1 cellular context compared by ENCODE assay signal in genomic region chr1:204400893-204401510, GRCh38.
A peak's percentile ranks its signal among the peaks of the same experiment; 100 is the strongest.
TF ChIP-seq lines count a peak whose summit lies in the region.

No MANE protein-coding gene starts in this region.

TF ChIP-seq in K562, 482 proteins besides CTCF, POLR2A, EP300 and RAD21 (continues in another document):
- 0 out of 2 replicates have a peak, but pooled peaks have one; percentile 12 for TF ChIP-seq CREM (IDR thresholded peaks at IDR 0.05; ENCODE audit: low read depth)
- TF ChIP-seq ATF4 (CRISPR knock-in tag; IDR thresholded peaks at IDR 0.05) = peak; percentile 92
- no peak for TF ChIP-seq TEAD2 (tag; IDR thresholded peaks at IDR 0.05)
- peak; percentile 86 for TF ChIP-seq TCF3 (CRISPR knock-in tag; IDR thresholded peaks at IDR 0.05)
- TF ChIP-seq HEY1 (CRISPR knock-in tag; IDR thresholded peaks at IDR 0.05; ENCODE audit: borderline replicate concordance) = 0 out of 2 replicates have a peak, but pooled peaks have one; percentile 28
- TF ChIP-seq U2AF2 (optimal IDR thresholded peaks at IDR 0.05; ENCODE audit: low read depth, low read length) = no peak
- no peak for TF ChIP-seq EGR1 (conservative IDR thresholded peaks at IDR 0.05)
- 0 out of 2 replicates have a peak, but pooled peaks have one; percentile 28 for TF ChIP-seq ZNF589 (CRISPR knock-in tag; IDR thresholded peaks at IDR 0.05; ENCODE audit: low read depth)
- no peak for TF ChIP-seq ZNF354B (CRISPR knock-in tag; IDR thresholded peaks at IDR 0.05)
- TF ChIP-seq L3MBTL2 (IDR thresholded peaks at IDR 0.05) = peak; percentile 42; the same call in 1 of the 2 replicates
- TF ChIP-seq MGA (IDR thresholded peaks at IDR 0.05) = 0 out of 2 replicates have a peak, but pooled peaks have one; percentile 1
- no peak for TF ChIP-seq RBM15 (IDR thresholded peaks at IDR 0.05; ENCODE audit: insufficient read depth, low read length)
- TF ChIP-seq ZBTB26 (CRISPR knock-in tag; IDR thresholded peaks at IDR 0.05) = no peak
- peak; percentile 74 for TF ChIP-seq ATF7 (IDR thresholded peaks at IDR 0.05)
- 0 out of 2 replicates have a peak, but pooled peaks have one; percentile 30 for TF ChIP-seq GABPA (tag; conservative IDR thresholded peaks at IDR 0.05; ENCODE audit: low read depth)
- TF ChIP-seq ILK (tag; IDR thresholded peaks at IDR 0.05; ENCODE audit: borderline replicate concordance, low read depth) = no peak
- TF ChIP-seq ZNF232 (CRISPR knock-in tag; IDR thresholded peaks at IDR 0.05) = no peak
- no peak for TF ChIP-seq GATAD2A (IDR thresholded peaks at IDR 0.05)
- TF ChIP-seq GTF2A2 (tag; IDR thresholded peaks at IDR 0.05) = no peak
- no peak; a peak in 1 of 4 replicates for TF ChIP-seq HDAC1 (IDR thresholded peaks at IDR 0.05)
- no peak for TF ChIP-seq POU5F1 (IDR thresholded peaks at IDR 0.05; ENCODE audit: borderline replicate concordance, low read depth, low read length, partially characterized antibody)
- TF ChIP-seq ASH1L (IDR thresholded peaks at IDR 0.05; ENCODE audit: borderline replicate concordance, low read depth, partially characterized antibody) = no peak
- TF ChIP-seq KAT2B (IDR thresholded peaks at IDR 0.05; ENCODE audit: low read depth, low read length) = no peak
- no peak for TF ChIP-seq KDM2B (CRISPR knock-in tag; IDR thresholded peaks at IDR 0.05)
- peak; percentile 13 to 64 for TF ChIP-seq AFF1 (IDR thresholded peaks at IDR 0.05; ENCODE audit: low read depth in 1 of 2, partially characterized antibody in 2 of 2)
- peak; percentile 25 for TF ChIP-seq FOSL1 (tag; conservative IDR thresholded peaks at IDR 0.05)
- peak; percentile 68 for TF ChIP-seq JUND (IDR thresholded peaks at IDR 0.05; ENCODE audit: borderline replicate concordance, low read depth, low read length)
- peak; percentile 58; the same call in 1 of the 3 replicates for TF ChIP-seq JUND (tag; IDR thresholded peaks at IDR 0.05; ENCODE audit: borderline replicate concordance, low read depth, low read length)
- no peak for TF ChIP-seq SAFB2 (IDR thresholded peaks at IDR 0.05; ENCODE audit: borderline replicate concordance, low read depth, low read length, severe bottlenecking)
- TF ChIP-seq HCFC1 (IDR thresholded peaks at IDR 0.05; ENCODE audit: low read depth, low read length) = no peak
- TF ChIP-seq SREBF2 (CRISPR knock-in tag; IDR thresholded peaks at IDR 0.05) = no peak
- no peak for TF ChIP-seq ZNF780A (CRISPR knock-in tag; IDR thresholded peaks at IDR 0.05)
- TF ChIP-seq MEIS2 (IDR thresholded peaks at IDR 0.05; ENCODE audit: partially characterized antibody) = peak; percentile 90
- peak; percentile 88 for TF ChIP-seq HDAC3 (IDR thresholded peaks at IDR 0.05; ENCODE audit: borderline replicate concordance, partially characterized antibody)
- 0 out of 2 replicates have a peak, but pooled peaks have one; percentile 19 for TF ChIP-seq ZKSCAN8 (CRISPR knock-in tag; IDR thresholded peaks at IDR 0.05)
- TF ChIP-seq STAT5A (IDR thresholded peaks at IDR 0.05; ENCODE audit: borderline replicate concordance, low read length) = peak; percentile 35; the same call in 1 of the 2 replicates
- 0 out of 2 replicates have a peak, but pooled peaks have one; percentile 21 for TF ChIP-seq POLR2G (IDR thresholded peaks at IDR 0.05; ENCODE audit: low read depth, low read length)
- no peak for TF ChIP-seq SMARCA5 (IDR thresholded peaks at IDR 0.05)
- TF ChIP-seq ADNP (tag; IDR thresholded peaks at IDR 0.05) = 0 out of 2 replicates have a peak, but pooled peaks have one; percentile 4
- TF ChIP-seq KLF16 (IDR thresholded peaks at IDR 0.05) = peak; percentile 56; the same call in 1 of the 2 replicates
- peak; percentile 74; the same call in 1 of the 2 replicates for TF ChIP-seq MBD1 (CRISPR knock-in tag; IDR thresholded peaks at IDR 0.05)
- peak; percentile 51; the same call in 1 of the 2 replicates for TF ChIP-seq ARID3A (IDR thresholded peaks at IDR 0.05; ENCODE audit: borderline replicate concordance, low read depth, low read length)
- TF ChIP-seq PML (IDR thresholded peaks at IDR 0.05; ENCODE audit: low read length) = 0 out of 2 replicates have a peak, but pooled peaks have one; percentile 35
- peak; percentile 23; the same call in 1 of the 2 replicates for TF ChIP-seq RBFOX2 (IDR thresholded peaks at IDR 0.05; ENCODE audit: low read depth, low read length)
- TF ChIP-seq ZNF436 (CRISPR knock-in tag; IDR thresholded peaks at IDR 0.05) = no peak
